Comparison of ENCODE assay signal across 20 cellular contexts in genomic region chr11:127804775-127805446, GRCh38.
A peak's percentile ranks its signal among the peaks of the same experiment; 100 is the strongest.
DNase-seq lines count a peak whose midpoint lies in the region; ATAC-seq and TF ChIP-seq lines count a peak whose summit lies in the region.
"Had no signal": no experiment of that assay in that cellular context is flagged by ENCODE, and none has a peak within 500 bp of the region (broad histone marks: within the 10 kb centered on the region; RNA-seq: fewer than 3 reads in every experiment).

No MANE protein-coding gene starts in this region.

- no peak overlapping the region for H3K4me3 ChIP-seq in BLaER1
- no peak overlapping the region for H3K4me3 ChIP-seq in HAP-1
- H3K4me3 ChIP-seq: MG63 had no signal

- in situ Hi-C loops in HAP-1 (cut with MboI; ENCODE audit: low sequenced_read_pairs): no loop called here

- no peak overlapping the region for H3K27ac ChIP-seq in BLaER1
- H3K27ac ChIP-seq: KMS-11 had no signal

- peak overlapping the region in 1 of 3 experiments; percentile 25 for H3K4me3 Mint-ChIP-seq in nephron
- H3K4me3 Mint-ChIP-seq: B cell; CD4-positive, alpha-beta memory T cell; HFFc6 had no signal

- H3K36me3 Mint-ChIP-seq in nephron (ENCODE audit: low read depth): no peaks in the 10 kb centered on the region
- H3K36me3 Mint-ChIP-seq: CD4-positive, alpha-beta memory T cell had no signal

- peak overlapping the region; percentile 86 to 94 (median 91) for H3K27ac Mint-ChIP-seq in nephron
- H3K27ac Mint-ChIP-seq: B cell; CD4-positive, alpha-beta memory T cell; HFFc6 had no signal

- H3K9ac ChIP-seq in BLaER1: no peak overlapping the region
- H3K9ac ChIP-seq: KMS-11 had no signal

- H4K20me1 ChIP-seq in BLaER1: no peaks in the 10 kb centered on the region

- peaks cover 26% of the 10 kb centered on the region for H3K4me1 Mint-ChIP-seq in nephron
- H3K4me1 Mint-ChIP-seq: B cell; CD4-positive, alpha-beta memory T cell had no signal

- H3K9me3 ChIP-seq in BLaER1 (no peaks in the 10 kb centered on the region), HAP-1 (no peaks in the 10 kb centered on the region)
- H3K9me3 ChIP-seq: MG63 had no signal

- ATAC-seq in HG03520 (IDR thresholded peaks at IDR 0.05; ENCODE audit: unreplicated experiment): no peak
- ATAC-seq: SK-N-SH treated with all-trans-retinoic acid at 6 μM for 48 hours had no signal

- H3K27me3 Mint-ChIP-seq in nephron (ENCODE audit: low read depth): no peaks in the 10 kb centered on the region

- H3K27me3 ChIP-seq in BLaER1 (no peaks in the 10 kb centered on the region), HAP-1 (ENCODE audit: low read depth) (no peaks in the 10 kb centered on the region)
- H3K27me3 ChIP-seq: MG63 had no signal

- peaks cover 6% of the 10 kb centered on the region for H3K9me3 Mint-ChIP-seq in nephron
- H3K9me3 Mint-ChIP-seq: CD4-positive, alpha-beta memory T cell; HFFc6 had no signal

- TF ChIP-seq CTCF in nephron (IDR thresholded peaks at IDR 0.05; ENCODE audit: unreplicated experiment in 3 of 3): no peak

- DNase-seq in DMS53 (lab: John Stamatoyannopoulos, UW): peak; percentile 83
- peak; percentile 52 for DNase-seq in foreskin melanocyte
- DNase-seq in midbrain (lab: John Stamatoyannopoulos, UW): no peak
- no peak for DNase-seq in T-helper 9 cell
- DNase-seq in HAP-1 (ENCODE audit: low spot score in 2 of 2): no peak
- DNase-seq: CD4-positive, alpha-beta memory T cell; GF-D8; HFFc6; MG63; NCI-H1092; NCI-H187 treated with DMSO at 0.1 percent for 48 hours; NCI-H2171; SHP77 treated with DMSO at 0.1 percent for 48 hours; T-helper 1 cell had no signal

- H3K4me2 ChIP-seq in BLaER1: peak overlapping the region; percentile 8; the same call in 1 of the 2 replicates
- H3K4me2 ChIP-seq: KMS-11 had no signal

- H3K36me3 ChIP-seq in BLaER1 (no peaks in the 10 kb centered on the region), HAP-1 (replicated peaks) (no peaks in the 10 kb centered on the region)
- H3K36me3 ChIP-seq: MG63 had no signal

- H3K4me1 ChIP-seq in BLaER1 (peaks cover 7% of the 10 kb centered on the region; the same call in 1 of the 2 replicates), HAP-1 (no peaks in the 10 kb centered on the region)

Comparison
In these comparisons a context has a peak if more than half of its experiments do, and no peak if none do; other contexts are left out.
1. DNase-seq: peak in DMS53 (single experiment) and foreskin melanocyte (single experiment); none in midbrain (single experiment), T-helper 9 cell (single experiment) and HAP-1 (0 of 2).